Comparison of ENCODE assay signal across 1 cellular context in genomic region chr11:126303623-126304456, GRCh38.
TF ChIP-seq lines count a peak whose summit lies in the region.

TSS of gene DCPS (plus strand) at chr11:126304060. CDS start at chr11:126304081, 21 bp downstream.

TF ChIP-seq in GM12878, 131 proteins besides CTCF, POLR2A, EP300 and RAD21 (continued from another document):
- no peak for TF ChIP-seq PRDM15 (CRISPR knock-in tag; IDR thresholded peaks at IDR 0.05)
- TF ChIP-seq TBL1XR1 (IDR thresholded peaks at IDR 0.05; ENCODE audit: low read depth, low read length), result 0 out of 2 replicates have a peak, but pooled peaks have one; percentile 26
- TF ChIP-seq MTA2 (IDR thresholded peaks at IDR 0.05; ENCODE audit: low read depth), result no peak
- no peak for TF ChIP-seq PAX8 (IDR thresholded peaks at IDR 0.05)
- TF ChIP-seq, protein P1, sequence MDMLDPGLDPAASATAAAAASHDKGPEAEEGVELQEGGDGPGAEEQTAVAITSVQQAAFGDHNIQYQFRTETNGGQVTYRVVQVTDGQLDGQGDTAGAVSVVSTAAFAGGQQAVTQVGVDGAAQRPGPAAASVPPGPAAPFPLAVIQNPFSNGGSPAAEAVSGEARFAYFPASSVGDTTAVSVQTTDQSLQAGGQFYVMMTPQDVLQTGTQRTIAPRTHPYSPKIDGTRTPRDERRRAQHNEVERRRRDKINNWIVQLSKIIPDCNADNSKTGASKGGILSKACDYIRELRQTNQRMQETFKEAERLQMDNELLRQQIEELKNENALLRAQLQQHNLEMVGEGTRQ (IDR thresholded peaks at IDR 0.05; ENCODE audit: borderline replicate concordance, low read depth, low read length), result no peak
- 0 out of 2 replicates have a peak, but pooled peaks have one; percentile 22 for TF ChIP-seq RBBP5 (conservative IDR thresholded peaks at IDR 0.05)
- no peak for TF ChIP-seq SREBF1 (IDR thresholded peaks at IDR 0.05; ENCODE audit: low read length)
- peak; percentile 74 for TF ChIP-seq DPF2 (IDR thresholded peaks at IDR 0.05)
- peak; percentile 33; the same call in 1 of the 2 replicates for TF ChIP-seq ATF7 (IDR thresholded peaks at IDR 0.05; ENCODE audit: low read depth)
